Comparison of ENCODE assay signal across 21 cellular contexts in the genomic region with DNA sequence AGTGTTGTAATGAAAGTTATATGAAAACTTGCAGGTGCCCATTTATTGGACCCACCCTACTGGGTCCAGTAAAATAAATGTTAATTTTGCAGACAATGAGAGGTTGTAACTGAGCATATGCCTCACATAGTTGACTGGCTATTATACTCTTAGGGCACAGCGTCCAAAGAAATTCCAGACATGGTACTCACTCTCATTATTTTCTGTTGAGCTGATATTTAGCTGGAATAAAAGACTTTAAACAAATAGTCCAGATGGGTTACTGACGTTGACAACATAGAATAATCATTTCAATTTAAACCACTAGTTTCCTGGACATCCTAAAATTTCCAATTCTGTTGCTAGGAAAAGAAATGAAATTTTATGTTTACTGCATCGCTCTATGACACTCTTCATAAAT.
DNase-seq lines count a peak whose midpoint lies in the region; ATAC-seq, FAIRE-seq and TF ChIP-seq lines count a peak whose summit lies in the region.
"Had no signal": no experiment of that assay in that cellular context is flagged by ENCODE, and none has a peak within 500 bp of the region (broad histone marks: within the 10 kb centered on the region; RNA-seq: fewer than 3 reads in every experiment).

No MANE protein-coding gene starts in this region.

- no peak overlapping the region for H3K27ac Mint-ChIP-seq in astrocyte (ENCODE audit: unreplicated experiment)
- H3K27ac Mint-ChIP-seq: CD4-positive, alpha-beta memory T cell; GM23338; H9 had no signal

- H2AFZ ChIP-seq in astrocyte (ENCODE audit: low read depth, low read length) (no peak overlapping the region), osteoblast (ENCODE audit: low read length) (no peak overlapping the region)
- H2AFZ ChIP-seq: GM23338 had no signal

- TF ChIP-seq EP300 in transverse colon (IDR thresholded peaks at IDR 0.05; ENCODE audit: low read depth), result no peak

- no peak for ATAC-seq in GM18868 (IDR thresholded peaks at IDR 0.05; ENCODE audit: unreplicated experiment)
- ATAC-seq: A549, GM23338, HCT116 had no signal

- H3K79me2 ChIP-seq in astrocyte (ENCODE audit: insufficient read depth, low read length), result no peaks in the 10 kb centered on the region
- H3K79me2 ChIP-seq in osteoblast (ENCODE audit: insufficient read depth, low read length), result no peaks in the 10 kb centered on the region

- no peaks in the 10 kb centered on the region for H3K4me1 ChIP-seq in astrocyte (ENCODE audit: insufficient read depth, low read length)
- H3K4me1 ChIP-seq in osteoblast (ENCODE audit: insufficient read depth, low read length), result peaks cover 41% of the 10 kb centered on the region
- peaks cover 0 to 3% (median 0%) of the 10 kb centered on the region in 4 donors for H3K4me1 ChIP-seq in transverse colon
- H3K4me1 ChIP-seq: A549 had no signal

- H3K4me1 Mint-ChIP-seq in astrocyte (ENCODE audit: low read depth, unreplicated experiment), result no peaks in the 10 kb centered on the region
- H3K4me1 Mint-ChIP-seq: CD4-positive, alpha-beta memory T cell; GM23338 had no signal

- no peaks in the 10 kb centered on the region for H3K36me3 ChIP-seq in astrocyte (ENCODE audit: insufficient read depth, low read length)
- no peaks in the 10 kb centered on the region for H3K36me3 ChIP-seq in osteoblast (ENCODE audit: insufficient read depth, low read length)
- H3K36me3 ChIP-seq in transverse colon, result no peaks in the 10 kb centered on the region

- H3K9ac ChIP-seq in astrocyte (ENCODE audit: low read length), result no peak overlapping the region

- H3K27me3 ChIP-seq in astrocyte (ENCODE audit: insufficient read depth, low read length) (no peaks in the 10 kb centered on the region), osteoblast (ENCODE audit: insufficient read depth, low read length) (no peaks in the 10 kb centered on the region), transverse colon (no peaks in the 10 kb centered on the region)

- DNase-seq in EH (ENCODE audit: low read depth) (peak; percentile 28), astrocyte (ENCODE audit: low read depth) (peak; percentile 58), osteoblast (ENCODE audit: insufficient read length, low spot score, missing footprints) (no peak), transverse colon (no peak), hippocampal formation (lab: John Stamatoyannopoulos, UW) (no peak)
- DNase-seq: 8988T; ACHN; C1 segment of cervical spinal cord; Calu3; CD4-positive, alpha-beta memory T cell; COR-L47; DMS53; DMS79 treated with DMSO at 0.1 percent for 48 hours; H9 had no signal

- no peaks in the 10 kb centered on the region for H3K27me3 Mint-ChIP-seq in astrocyte (ENCODE audit: low read depth, unreplicated experiment)

- TF ChIP-seq POLR2A in transverse colon (IDR thresholded peaks at IDR 0.05), result no peak

- H3K9me3 ChIP-seq in astrocyte (ENCODE audit: insufficient read depth, low read depth, low read length), result no peaks in the 10 kb centered on the region
- no peaks in the 10 kb centered on the region for H3K9me3 ChIP-seq in osteoblast (ENCODE audit: low read depth, low read length)
- H3K9me3 ChIP-seq in transverse colon, result no peaks in the 10 kb centered on the region
- H3K9me3 ChIP-seq: A549 had no signal

- H4K20me1 ChIP-seq in astrocyte (ENCODE audit: insufficient read depth, low read length) (no peaks in the 10 kb centered on the region), osteoblast (ENCODE audit: insufficient read depth, low read length) (no peaks in the 10 kb centered on the region)

- H3K36me3 Mint-ChIP-seq in astrocyte (ENCODE audit: low read depth, unreplicated experiment), result no peaks in the 10 kb centered on the region
- H3K36me3 Mint-ChIP-seq: CD4-positive, alpha-beta memory T cell had no signal

- intact Hi-C loops in transverse colon (cut with DNase I; ENCODE audit: low total_unique reads), result loop anchor here (5.0 kb wide), 1 partner anchor 1354 kb away; no protein-coding TSS in a partner anchor

- H3K4me2 ChIP-seq in astrocyte (ENCODE audit: low read length), result no peak overlapping the region
- H3K4me2 ChIP-seq in osteoblast (ENCODE audit: insufficient read depth, low read length), result no peak overlapping the region
- H3K4me2 ChIP-seq: A549, GM23338 had no signal

- H3K4me3 ChIP-seq in astrocyte (ENCODE audit: insufficient read depth, low read depth, low read length) (no peak overlapping the region), osteoblast (ENCODE audit: insufficient read depth, low read length) (no peak overlapping the region), transverse colon (no peak overlapping the region)
- H3K4me3 ChIP-seq: A549, GM23338 had no signal

- H3K4me3 Mint-ChIP-seq in astrocyte (ENCODE audit: unreplicated experiment), result no peak overlapping the region
- H3K4me3 Mint-ChIP-seq: CD4-positive, alpha-beta memory T cell; GM23338; H9 had no signal

- no peak for TF ChIP-seq CTCF in astrocyte (IDR thresholded peaks at IDR 0.05; ENCODE audit: insufficient read depth, low read depth, low read length)
- no peak for TF ChIP-seq CTCF in osteoblast (IDR thresholded peaks at IDR 0.05; ENCODE audit: extremely low read depth, low read depth, low read length)
- TF ChIP-seq CTCF in transverse colon (IDR thresholded peaks at IDR 0.05), result no peak

- in situ Hi-C loops in transverse colon (cut with MboI; ENCODE audit: low pct_ligation_motif_present in 1 of 4, low pct_unique_long_range_greater_than_20kb in 1 of 4, low sequenced_read_pairs in 3 of 4), result no loop called here

- 77 to 80% methylated on average over 3 of the region's 3 CpGs for WGBS in transverse colon (ENCODE audit: low coverage in 1 of 2), 2 donors

- FAIRE-seq in astrocyte (lab: Jason Lieb, UNC), result no peak
- FAIRE-seq: A549, G401.6, GM12892, GM19239 had no signal

- peaks cover 5% of the 10 kb centered on the region for H3K9me3 Mint-ChIP-seq in astrocyte (ENCODE audit: unreplicated experiment)
- H3K9me3 Mint-ChIP-seq: CD4-positive, alpha-beta memory T cell; GM23338; H9 had no signal

- no peak overlapping the region for H3K27ac ChIP-seq in astrocyte (ENCODE audit: low read depth, low read length)
- H3K27ac ChIP-seq in osteoblast (ENCODE audit: low read depth, low read length), result peak overlapping the region; percentile 25
- no peak overlapping the region for H3K27ac ChIP-seq in transverse colon
- H3K27ac ChIP-seq: A549 had no signal

Comparison
In these comparisons a context has a peak if more than half of its experiments do, and no peak if none do; other contexts are left out.
1. DNase-seq: peak in EH (single experiment) and astrocyte (single experiment); none in osteoblast (single experiment), transverse colon (single experiment) and hippocampal formation (0 of 2).